ENCODE assay signal across 16 cellular contexts in genomic region chr2:20931346-20931745, GRCh38.
A peak's percentile ranks its signal among the peaks of the same experiment; 100 is the strongest.
DNase-seq lines count a peak whose midpoint lies in the region; ATAC-seq and TF ChIP-seq lines count a peak whose summit lies in the region.
"Had no signal": no experiment of that assay in that cellular context is flagged by ENCODE, and none has a peak within 500 bp of the region (broad histone marks: within the 10 kb centered on the region; RNA-seq: fewer than 3 reads in every experiment).

No MANE protein-coding gene starts in this region.

- H3K9me3 ChIP-seq in GM23248 (ENCODE audit: low read depth): no peaks in the 10 kb centered on the region
- peaks cover 7% of the 10 kb centered on the region for H3K9me3 ChIP-seq in trophoblast cell (ENCODE audit: insufficient read depth, low read depth, low read length)
- peaks cover 0 to 9% (median 0%) of the 10 kb centered on the region in 4 donors for H3K9me3 ChIP-seq in tibial nerve
- H3K9me3 ChIP-seq: HAP-1, MG63 had no signal

- peak overlapping the region; percentile 47 for H3K18ac ChIP-seq in trophoblast cell (ENCODE audit: low read length)

- H2BK120ac ChIP-seq in trophoblast cell (ENCODE audit: insufficient read depth, low read length, poor library complexity): peak overlapping the region; percentile 48

- peak overlapping the region; percentile 16 for H3K4me2 ChIP-seq in GM23248 (ENCODE audit: unreplicated experiment)
- H3K4me2 ChIP-seq in trophoblast cell (ENCODE audit: low read length): peak overlapping the region; percentile 1
- H3K4me2 ChIP-seq: A549 had no signal

- H4K12ac ChIP-seq in trophoblast cell (ENCODE audit: low read depth, low read length): no peak overlapping the region

- no peaks in the 10 kb centered on the region for H3K36me3 ChIP-seq in GM23248 (ENCODE audit: low read depth)
- no peaks in the 10 kb centered on the region for H3K36me3 ChIP-seq in trophoblast cell (ENCODE audit: control insufficient read depth in 1 of 2, insufficient read depth in 2 of 2, low read length in 2 of 2)
- H3K36me3 ChIP-seq in tibial nerve: no peaks in the 10 kb centered on the region
- H3K36me3 ChIP-seq: HAP-1, MG63, Peyer's patch had no signal

- H2AFZ ChIP-seq in GM23248 (no peak overlapping the region), trophoblast cell (ENCODE audit: insufficient read depth, low read length, poor library complexity) (no peak overlapping the region)

- H2BK5ac ChIP-seq in trophoblast cell (ENCODE audit: low read depth, low read length, poor library complexity): peak overlapping the region; percentile 54

- H3K23ac ChIP-seq in trophoblast cell (ENCODE audit: low read length): no peak overlapping the region

- peak overlapping the region; percentile 74 for H3K14ac ChIP-seq in trophoblast cell (ENCODE audit: low read length)

- H3K4me3 ChIP-seq in GM23248: no peak overlapping the region
- no peak overlapping the region for H3K4me3 ChIP-seq in trophoblast cell (ENCODE audit: low read depth, low read length)
- H3K4me3 ChIP-seq in tibial nerve: no peak overlapping the region
- H3K4me3 ChIP-seq: A549, HAP-1, MG63, Peyer's patch had no signal

- H4K20me1 ChIP-seq in GM23248 (ENCODE audit: insufficient read depth): no peaks in the 10 kb centered on the region

- no peak overlapping the region for H2AK5ac ChIP-seq in trophoblast cell (ENCODE audit: low read length)

- peak; percentile 11 for DNase-seq in A172 (ENCODE audit: low spot score)
- peak; percentile 20 for DNase-seq in GM23248
- DNase-seq in islet precursor cell: peak; percentile 72
- no peak for DNase-seq in trophoblast cell
- DNase-seq in tibial nerve (ENCODE audit: low spot score in 2 of 2): no peak
- DNase-seq: DND-41, NCI-H1092 treated with DMSO at 0.1 percent for 48 hours, NCI-H2081 treated with DMSO at 0.1 percent for 48 hours, Peyer's patch, SHP77 had no signal

- H3K4me1 ChIP-seq in GM23248 (ENCODE audit: insufficient read depth): peaks cover 5% of the 10 kb centered on the region
- H3K4me1 ChIP-seq in trophoblast cell (ENCODE audit: control insufficient read depth in 1 of 2, insufficient read depth in 2 of 2, low read length in 2 of 2): peaks cover 11 to 14% of the 10 kb centered on the region in 2 experiments
- peaks cover 0 to 36% (median 0%) of the 10 kb centered on the region in 4 donors for H3K4me1 ChIP-seq in tibial nerve
- H3K4me1 ChIP-seq: A549, HAP-1, Peyer's patch had no signal

- H3K79me2 ChIP-seq in GM23248 (ENCODE audit: insufficient read depth) (no peaks in the 10 kb centered on the region), trophoblast cell (ENCODE audit: control insufficient read depth, insufficient read depth, low read length, poor library complexity) (no peaks in the 10 kb centered on the region)

- no peak overlapping the region for H3K9ac ChIP-seq in GM23248
- no peak overlapping the region for H3K9ac ChIP-seq in trophoblast cell (ENCODE audit: low read length)

- no peak for TF ChIP-seq EP300 in tibial nerve (IDR thresholded peaks at IDR 0.05)

- peak overlapping the region; percentile 42 for H2BK12ac ChIP-seq in trophoblast cell (ENCODE audit: low read length)

- no peak for TF ChIP-seq CTCF in tibial nerve (IDR thresholded peaks at IDR 0.05)

- H4K91ac ChIP-seq in trophoblast cell (ENCODE audit: low read depth, low read length): peak overlapping the region; percentile 36

- in situ Hi-C loops in GM23248 (cut with MboI): loop anchor here (25.0 kb wide), 1 partner anchor 544 kb away; no protein-coding TSS in a partner anchor

- no peaks in the 10 kb centered on the region for H3K9me2 ChIP-seq in GM23248 (ENCODE audit: insufficient read depth)

- H3K27ac ChIP-seq in GM23248 (no peak overlapping the region), trophoblast cell (ENCODE audit: low read depth, low read length) (peak overlapping the region; percentile 87), tibial nerve (peak overlapping the region in 1 of 4 donors; percentile 6)
- H3K27ac ChIP-seq: A549, C4-2B, Peyer's patch had no signal

- no peaks in the 10 kb centered on the region for H3K27me3 ChIP-seq in GM23248 (replicated peaks; ENCODE audit: insufficient read depth)
- no peaks in the 10 kb centered on the region for H3K27me3 ChIP-seq in trophoblast cell (ENCODE audit: insufficient read depth, low read length)
- no peaks in the 10 kb centered on the region for H3K27me3 ChIP-seq in tibial nerve
- H3K27me3 ChIP-seq: MG63, Peyer's patch had no signal

- ATAC-seq in GM19023 (IDR thresholded peaks at IDR 0.05; ENCODE audit: unreplicated experiment) (no peak), GM19452 (IDR thresholded peaks at IDR 0.05; ENCODE audit: unreplicated experiment) (no peak)
- ATAC-seq: A549 had no signal

- H3K4ac ChIP-seq in trophoblast cell (ENCODE audit: low read depth, low read length): no peak overlapping the region

- TF ChIP-seq POLR2A in tibial nerve (IDR thresholded peaks at IDR 0.05): no peak

- 9 to 13% methylated on average over 2 of the region's 2 CpGs for WGBS in GM23248 (ENCODE audit: low coverage in 1 of 2, low lambda C conversion rate in 2 of 2, missing lambda C conversion rate in 2 of 2), 2 experiments
- no CpG with 5 or more reads among the region's 2 CpGs for WGBS in trophoblast cell (ENCODE audit: extremely low coverage, insufficient coverage, insufficient read length)
- 64 to 78% methylated on average over 2 of the region's 2 CpGs for WGBS in tibial nerve, 2 donors

- H3K79me1 ChIP-seq in trophoblast cell (ENCODE audit: low read length): peaks cover 8% of the 10 kb centered on the region

- no peak overlapping the region for H4K8ac ChIP-seq in trophoblast cell (ENCODE audit: low read depth, low read length)

- H3F3A ChIP-seq in GM23248 (ENCODE audit: insufficient read depth): no peaks in the 10 kb centered on the region

Comparison
In these comparisons a context has a peak if more than half of its experiments do, and no peak if none do; other contexts are left out.
1. DNase-seq: peak in A172 (single experiment), GM23248 (single experiment) and islet precursor cell (single experiment); none in trophoblast cell (0 of 2) and tibial nerve (0 of 2).